In genomic region chr1:164660415-164661174, GRCh38 we compare ENCODE assay signal across 9 cellular contexts.
A peak's percentile ranks its signal among the peaks of the same experiment; 100 is the strongest.
DNase-seq lines count a peak whose midpoint lies in the region; ATAC-seq, FAIRE-seq and TF ChIP-seq lines count a peak whose summit lies in the region.
"Had no signal": no experiment of that assay in that cellular context is flagged by ENCODE, and none has a peak within 500 bp of the region (broad histone marks: within the 10 kb centered on the region; RNA-seq: fewer than 3 reads in every experiment).

No MANE protein-coding gene starts in this region.

- peak overlapping the region; percentile 74 to 84 (median 83) for H3K27ac ChIP-seq in gastrocnemius medialis

- H3K36me3 Mint-ChIP-seq in brain: peaks cover 23% of the 10 kb centered on the region

- H3K27ac Mint-ChIP-seq in brain: peak overlapping the region in 4 of 5 experiments; percentile 43 to 90 (median 70)

- no peak overlapping the region for H3K4me3 Mint-ChIP-seq in brain

- in situ Hi-C loops in gastrocnemius medialis (cut with MboI; ENCODE audit: low sequenced_read_pairs in 4 of 4): loop anchor here in 1 of 4 donors (10.0 kb wide), 1 partner anchor 56 kb away; no protein-coding TSS in a partner anchor

- peak; percentile 76 for DNase-seq in DMS53 treated with DMSO at 0.1 percent for 48 hours (lab: John Stamatoyannopoulos, UW; ENCODE audit: unreplicated experiment)
- peak; percentile 45 for DNase-seq in LoVo (ENCODE audit: low spot score)
- DNase-seq in gastrocnemius medialis: no peak
- no peak for DNase-seq in NCI-H1930 (lab: John Stamatoyannopoulos, UW)
- no peak for DNase-seq in HTR-8/SVneo (ENCODE audit: insufficient read length, low spot score)
- DNase-seq in activated CD4-positive, alpha-beta T cell treated with anti-CD3 and anti-CD28 coated beads, Interleukin-2, amount 50 U/mL, for 4 hours: no peak

- H3K27me3 ChIP-seq in gastrocnemius medialis: no peaks in the 10 kb centered on the region

- H3K4me3 ChIP-seq in gastrocnemius medialis: no peak overlapping the region

- TF ChIP-seq POLR2A in gastrocnemius medialis (IDR thresholded peaks at IDR 0.05): no peak

- H3K4me1 Mint-ChIP-seq in brain: peaks cover 70% of the 10 kb centered on the region

- FAIRE-seq in HTR-8/SVneo (lab: Jason Lieb, UNC): no peak
- FAIRE-seq: endothelial cell of umbilical vein had no signal

- H3K27me3 Mint-ChIP-seq in brain: no peaks in the 10 kb centered on the region

- H3K9me3 ChIP-seq in gastrocnemius medialis: no peaks in the 10 kb centered on the region

- H3K36me3 ChIP-seq in gastrocnemius medialis: no peaks in the 10 kb centered on the region

- H3K9me3 Mint-ChIP-seq in brain: no peaks in the 10 kb centered on the region

- ATAC-seq in GM19467 (IDR thresholded peaks at IDR 0.05; ENCODE audit: unreplicated experiment) (peak; percentile 84), gastrocnemius medialis (peak; percentile 28 to 36)

- intact Hi-C loops in gastrocnemius medialis (cut with DNase I; ENCODE audit: low total_unique reads): no loop called here

- TF ChIP-seq CTCF in brain (conservative IDR thresholded peaks at IDR 0.05) (no peak), gastrocnemius medialis (IDR thresholded peaks at IDR 0.05 in 4 of 5, conservative IDR thresholded peaks at IDR 0.05 in 1 of 5) (no peak)

- peaks cover 31 to 48% of the 10 kb centered on the region in 2 donors for H3K4me1 ChIP-seq in gastrocnemius medialis

Comparison
In these comparisons a context has a peak if more than half of its experiments do, and no peak if none do; other contexts are left out.
1. DNase-seq: peak in DMS53 treated with DMSO at 0.1 percent for 48 hours (single experiment) and LoVo (single experiment); none in gastrocnemius medialis (0 of 2), NCI-H1930 (0 of 2), HTR-8/SVneo (single experiment) and activated CD4-positive, alpha-beta T cell treated with anti-CD3 and anti-CD28 coated beads, Interleukin-2, amount 50 U/mL, for 4 hours (0 of 2).